In genomic region chr19:10113964-10114650, GRCh38 we compare ENCODE assay signal across 1 cellular context.
TF ChIP-seq lines count a peak whose summit lies in the region.

No MANE protein-coding gene starts in this region.

TF ChIP-seq in IMR-90, 13 proteins besides CTCF, POLR2A, EP300 and RAD21:
- TF ChIP-seq CEBPB (IDR thresholded peaks at IDR 0.05; ENCODE audit: low read depth, low read length): no peak
- TF ChIP-seq, protein P1, sequence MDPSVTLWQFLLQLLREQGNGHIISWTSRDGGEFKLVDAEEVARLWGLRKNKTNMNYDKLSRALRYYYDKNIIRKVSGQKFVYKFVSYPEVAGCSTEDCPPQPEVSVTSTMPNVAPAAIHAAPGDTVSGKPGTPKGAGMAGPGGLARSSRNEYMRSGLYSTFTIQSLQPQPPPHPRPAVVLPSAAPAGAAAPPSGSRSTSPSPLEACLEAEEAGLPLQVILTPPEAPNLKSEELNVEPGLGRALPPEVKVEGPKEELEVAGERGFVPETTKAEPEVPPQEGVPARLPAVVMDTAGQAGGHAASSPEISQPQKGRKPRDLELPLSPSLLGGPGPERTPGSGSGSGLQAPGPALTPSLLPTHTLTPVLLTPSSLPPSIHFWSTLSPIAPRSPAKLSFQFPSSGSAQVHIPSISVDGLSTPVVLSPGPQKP (IDR thresholded peaks at IDR 0.05; ENCODE audit: borderline replicate concordance, low read depth, low read length): no peak
- TF ChIP-seq RCOR1 (IDR thresholded peaks at IDR 0.05; ENCODE audit: insufficient replicate concordance, low read length): no peak
- TF ChIP-seq RFX5 (IDR thresholded peaks at IDR 0.05; ENCODE audit: low read depth, low read length): no peak
- TF ChIP-seq MAFK (IDR thresholded peaks at IDR 0.05; ENCODE audit: low read depth, low read length): no peak
- TF ChIP-seq NFE2L2 (IDR thresholded peaks at IDR 0.05; ENCODE audit: low read depth, low read length): no peak
- TF ChIP-seq, protein P2, sequence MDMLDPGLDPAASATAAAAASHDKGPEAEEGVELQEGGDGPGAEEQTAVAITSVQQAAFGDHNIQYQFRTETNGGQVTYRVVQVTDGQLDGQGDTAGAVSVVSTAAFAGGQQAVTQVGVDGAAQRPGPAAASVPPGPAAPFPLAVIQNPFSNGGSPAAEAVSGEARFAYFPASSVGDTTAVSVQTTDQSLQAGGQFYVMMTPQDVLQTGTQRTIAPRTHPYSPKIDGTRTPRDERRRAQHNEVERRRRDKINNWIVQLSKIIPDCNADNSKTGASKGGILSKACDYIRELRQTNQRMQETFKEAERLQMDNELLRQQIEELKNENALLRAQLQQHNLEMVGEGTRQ (IDR thresholded peaks at IDR 0.05; ENCODE audit: low read depth, low read length): no peak
- TF ChIP-seq MAZ (IDR thresholded peaks at IDR 0.05; ENCODE audit: borderline replicate concordance, low read depth, low read length): no peak
- TF ChIP-seq BHLHE40 (IDR thresholded peaks at IDR 0.05; ENCODE audit: low read depth, low read length): no peak
